Comparison of ENCODE assay signal across 19 cellular contexts in the genomic region with DNA sequence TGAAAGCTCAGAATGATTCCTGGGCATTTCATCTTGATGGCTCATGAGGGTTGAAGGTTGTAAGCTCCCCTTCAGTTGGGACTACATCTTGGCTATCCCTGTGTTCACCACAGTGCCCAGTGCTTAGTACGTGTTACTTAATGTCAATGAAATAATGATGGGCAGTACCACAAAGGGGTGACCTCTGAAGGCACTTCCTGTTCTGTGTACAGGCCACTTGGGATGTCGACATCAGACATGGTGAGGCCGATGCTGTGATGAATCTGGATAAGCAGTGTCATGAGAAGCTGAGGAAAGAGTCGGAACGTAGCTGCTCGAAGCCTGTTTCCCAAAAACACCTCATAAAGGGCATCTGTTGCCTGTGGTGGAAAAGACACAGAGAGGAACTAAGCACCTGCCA. TPM values are rescaled to one million over a fixed set of nuclear protein-coding genes. Genes with fewer than 3 reads are reported as not detected.
DNase-seq lines count a peak whose midpoint lies in the region; ATAC-seq and TF ChIP-seq lines count a peak whose summit lies in the region.
"Had no signal": no experiment of that assay in that cellular context is flagged by ENCODE, and none has a peak within 500 bp of the region (broad histone marks: within the 10 kb centered on the region; RNA-seq: fewer than 3 reads in every experiment).

No MANE protein-coding gene starts in this region.

- peak overlapping the region; percentile 4; the same call in 1 of the 2 replicates for H2AFZ ChIP-seq in OCI-LY7 (ENCODE audit: low read length)

- TF ChIP-seq POLR2A in right lobe of liver (IDR thresholded peaks at IDR 0.05), result no peak

- H3K9me3 ChIP-seq in OCI-LY7 (ENCODE audit: low read length) (no peaks in the 10 kb centered on the region), right lobe of liver (no peaks in the 10 kb centered on the region), upper lobe of right lung (no peaks in the 10 kb centered on the region)
- H3K9me3 ChIP-seq: Peyer's patch had no signal

- CTCF ChIA-PET in OCI-LY7 (lab: Charles Lee; ENCODE audit: unreplicated experiment), result no interaction called here

- POLR2A ChIA-PET in OCI-LY7 (lab: Charles Lee), result interaction anchor here (0.9 kb wide), 1 partner anchor 15 kb away, joined by 3 read pairs; no protein-coding TSS in a partner anchor

- no peaks in the 10 kb centered on the region for H3K79me2 ChIP-seq in OCI-LY7 (ENCODE audit: insufficient read depth, low read depth, low read length)

- H3K36me3 ChIP-seq in OCI-LY7 (ENCODE audit: insufficient read depth, low read length) (no peaks in the 10 kb centered on the region), right lobe of liver (no peaks in the 10 kb centered on the region), upper lobe of right lung (no peaks in the 10 kb centered on the region)
- H3K36me3 ChIP-seq: Peyer's patch had no signal

- BruUV-seq in OCI-LY7 (replicated peaks; lab: Mats Ljungman, UMichigan), result no TSS peak

- no peak overlapping the region for H3K4me2 ChIP-seq in OCI-LY7 (ENCODE audit: low read length)

- H3K27me3 ChIP-seq in right lobe of liver (no peaks in the 10 kb centered on the region), upper lobe of right lung (no peaks in the 10 kb centered on the region)
- H3K27me3 ChIP-seq: Peyer's patch had no signal

- H3K27ac ChIP-seq in OCI-LY7 (ENCODE audit: low read depth, low read length, poor library complexity, severe bottlenecking) (no peak overlapping the region), right lobe of liver (no peak overlapping the region), upper lobe of right lung (no peak overlapping the region)
- H3K27ac ChIP-seq: Peyer's patch had no signal

- no peaks in the 10 kb centered on the region for H3K4me1 ChIP-seq in OCI-LY7 (ENCODE audit: insufficient read depth, low read length, poor library complexity, severe bottlenecking)
- H3K4me1 ChIP-seq in right lobe of liver, result no peaks in the 10 kb centered on the region
- H3K4me1 ChIP-seq in upper lobe of right lung, result no peaks in the 10 kb centered on the region
- H3K4me1 ChIP-seq: Peyer's patch had no signal

- H3K9me2 ChIP-seq in OCI-LY7 (ENCODE audit: insufficient read depth, low read length), result no peaks in the 10 kb centered on the region

- peak; percentile 32 to 47 (median 41) for ATAC-seq in right lobe of liver
- peak; percentile 96 for ATAC-seq in upper lobe of right lung

- TF ChIP-seq CTCF in OCI-LY7 (conservative IDR thresholded peaks at IDR 0.05; ENCODE audit: low read length), result no peak
- TF ChIP-seq CTCF in right lobe of liver (IDR thresholded peaks at IDR 0.05), result no peak
- TF ChIP-seq CTCF in upper lobe of right lung (IDR thresholded peaks at IDR 0.05), result no peak

- DNase-seq in SIG-M5 treated with dmso at 0.1 percent for 504 hours (lab: John Stamatoyannopoulos, UW; ENCODE audit: unreplicated experiment) (peak; percentile 54), SIG-M5 (lab: John Stamatoyannopoulos, UW) (no peak), OCI-LY7 (ENCODE audit: low spot score) (no peak), right lobe of liver (no peak), upper lobe of right lung (no peak), NCI-H82 (lab: John Stamatoyannopoulos, UW) (no peak), NCI-H2196 (lab: John Stamatoyannopoulos, UW; ENCODE audit: unreplicated experiment) (no peak), activated T-cell treated with anti-CD3 and anti-CD28 coated beads for 4 hours (no peak)
- DNase-seq: 8988T; C1 segment of cervical spinal cord; COR-L47; H9; KG1; NCI-H1436; NCI-H2081 treated with DMSO at 0.1 percent for 48 hours; NCI-H226; NK-92 treated with Interleukin-12 subunit alpha and Interleukin-12 subunit beta, amount 100 ng/mL, for 24 hours; Peyer's patch; Right ventricle myocardium superior had no signal

- intact Hi-C loops in OCI-LY7 (cut with micrococcal nuclease; ENCODE audit: unreplicated experiment) (no loop called here), right lobe of liver (cut with DNase I) (no loop called here), upper lobe of right lung (cut with DNase I) (no loop called here)

- no peaks in the 10 kb centered on the region for H4K20me1 ChIP-seq in OCI-LY7 (ENCODE audit: insufficient read depth, low read length)

- H3K4me3 ChIP-seq in OCI-LY7 (ENCODE audit: low read depth, low read length, poor library complexity, severe bottlenecking), result no peak overlapping the region
- H3K4me3 ChIP-seq in right lobe of liver, result no peak overlapping the region
- no peak overlapping the region for H3K4me3 ChIP-seq in upper lobe of right lung
- H3K4me3 ChIP-seq: Peyer's patch had no signal

- WGBS in right lobe of liver (ENCODE audit: insufficient coverage, low coverage, low lambda C conversion rate, missing lambda C conversion rate), result 63% methylated on average over 6 of the region's 6 CpGs

RNA-seq across cellular contexts. Expression of a gene that starts 27.6 kb away (rescaled TPM):
- total RNA-seq in OCI-LY7 (2014; rRNA removed; shearing (Covaris generic)), result 48.9 and 63.0 TPM in 2 replicates
- total RNA-seq in OCI-LY7 (2022), result 41.5 and 54.3 TPM in 2 replicates
- total RNA-seq in right lobe of liver, result 1 to 10 TPM; 1.8 to 3.9 (median 2.2) TPM
- 5.7 TPM for total RNA-seq in upper lobe of right lung

RNA-seq across cellular contexts. Expression of a gene that starts 55.7 kb away (rescaled TPM):
- total RNA-seq in OCI-LY7 (2014; rRNA removed; shearing (Covaris generic)), result 89.5 and 110 TPM in 2 replicates
- total RNA-seq in OCI-LY7 (2022), result 130 and 138 TPM in 2 replicates
- 100 to 1,000 TPM in 5 of 6 experiments, 10 to 100 TPM in 1; 91.7 to 188 (median 148) TPM for total RNA-seq in right lobe of liver
- total RNA-seq in upper lobe of right lung, result 185 TPM

RNA-seq across cellular contexts. Expression of a gene that starts 55.9 kb away (rescaled TPM):
- 1.3 and 2.7 TPM in 2 replicates for total RNA-seq in OCI-LY7 (2014; rRNA removed; shearing (Covaris generic))
- total RNA-seq in OCI-LY7 (2022) (3.9 and 5.7 TPM in 2 replicates), right lobe of liver (1 to 10 TPM; 1.1 to 5.2 (median 2.2) TPM), upper lobe of right lung (1.5 TPM)
